8 cellular contexts compared by ENCODE assay signal in genomic region chr18:596288-596881, GRCh38. TPM values are rescaled to one million over a fixed set of nuclear protein-coding genes. Genes with fewer than 3 reads are reported as not detected.
DNase-seq lines count a peak whose midpoint lies in the region; ATAC-seq and TF ChIP-seq lines count a peak whose summit lies in the region.

No MANE protein-coding gene starts in this region.

- no peaks in the 10 kb centered on the region for H3K9me3 Mint-ChIP-seq in activated CD4-positive, alpha-beta T cell treated with anti-CD3 and anti-CD28 coated beads, Interleukin-2, amount 10 ng/mL, durations not matched to agents 24 days and 14 days
- no peaks in the 10 kb centered on the region for H3K9me3 Mint-ChIP-seq in activated CD4-positive, alpha-beta T cell treated with anti-CD3 and anti-CD28 coated beads, Interleukin-2, amount 10 ng/mL, durations not matched to agents 7 days and 5 days
- no peaks in the 10 kb centered on the region; the same call in 2 of the 3 replicates for H3K9me3 Mint-ChIP-seq in GM23338

- POLR2A ChIA-PET in activated CD4-positive, alpha-beta T cell treated with anti-CD3 and anti-CD28 coated beads, Interleukin-2, amount 10 ng/mL, durations not matched to agents 7 days and 5 days (lab: Charles Lee) = no interaction called here

- H3K9me3 ChIP-seq in adrenal gland (replicated peaks in 1 of 3) (no peaks in the 10 kb centered on the region), mesenchymal stem cell (ENCODE audit: control insufficient read depth, low read length) (no peaks in the 10 kb centered on the region), tibial artery (no peaks in the 10 kb centered on the region)

- ATAC-seq in GM23338 = peak; percentile 86

- H3K36me3 ChIP-seq in GM23338 (ENCODE audit: insufficient read depth) = no peaks in the 10 kb centered on the region
- H3K36me3 ChIP-seq in adrenal gland (replicated peaks in 1 of 2) = no peaks in the 10 kb centered on the region
- H3K36me3 ChIP-seq in mesenchymal stem cell (ENCODE audit: control insufficient read depth in 1 of 2, insufficient read depth in 2 of 2, low read depth in 1 of 2, low read length in 2 of 2) = no peaks in the 10 kb centered on the region
- H3K36me3 ChIP-seq in tibial artery = no peaks in the 10 kb centered on the region

- no peak overlapping the region for H3K27ac ChIP-seq in GM23338 (ENCODE audit: low read depth)
- no peak overlapping the region for H3K27ac ChIP-seq in adrenal gland
- H3K27ac ChIP-seq in mesenchymal stem cell (ENCODE audit: low read length, poor library complexity, severe bottlenecking) = no peak overlapping the region
- no peak overlapping the region for H3K27ac ChIP-seq in tibial artery

- peaks cover 9% of the 10 kb centered on the region for H3F3A ChIP-seq in GM23338 (replicated peaks; ENCODE audit: low read depth)

- no peak for TF ChIP-seq POLR2A in adrenal gland (IDR thresholded peaks at IDR 0.05)

- H3K9ac ChIP-seq in mesenchymal stem cell (ENCODE audit: low read length) = no peak overlapping the region

- H3K4me3 ChIP-seq in GM23338 (peak overlapping the region; percentile 37; the same call in 1 of the 2 replicates), adrenal gland (peak overlapping the region in 1 of 4 donors; percentile 30), mesenchymal stem cell (ENCODE audit: insufficient read depth in 1 of 2, low read depth in 1 of 2, low read length in 2 of 2) (no peak overlapping the region), tibial artery (peak overlapping the region in 1 of 2 donors; percentile 28)

- DNase-seq in activated CD4-positive, alpha-beta T cell treated with anti-CD3 and anti-CD28 coated beads, Interleukin-2, amount 10 ng/mL, durations not matched to agents 24 days and 14 days = peak; percentile 57
- no peak for DNase-seq in activated CD4-positive, alpha-beta T cell treated with anti-CD3 and anti-CD28 coated beads, Interleukin-2, amount 10 ng/mL, durations not matched to agents 7 days and 5 days
- DNase-seq in GM23338 (ENCODE audit: low spot score) = peak; percentile 85
- peak; percentile 85 for DNase-seq in NCI-H146 treated with DMSO at 0.1 percent for 48 hours (lab: John Stamatoyannopoulos, UW; ENCODE audit: unreplicated experiment)
- DNase-seq in adrenal gland = peak in 4 of 7 donors; percentile 8 to 40 (median 26)
- no peak for DNase-seq in mesenchymal stem cell
- DNase-seq in KG1 (lab: John Stamatoyannopoulos, UW) = no peak
- no peak for DNase-seq in tibial artery

- H3K79me2 ChIP-seq in GM23338 (replicated peaks; ENCODE audit: insufficient read depth) = no peaks in the 10 kb centered on the region

- H3K23ac ChIP-seq in mesenchymal stem cell (ENCODE audit: low read length in 2 of 2) = peak overlapping the region in 1 of 2 experiments; percentile 70

- H3K4me1 ChIP-seq in GM23338 (ENCODE audit: insufficient read depth) = peaks cover 4% of the 10 kb centered on the region; the same call in 1 of the 2 replicates
- H3K4me1 ChIP-seq in adrenal gland (replicated peaks in 1 of 2) = no peaks in the 10 kb centered on the region
- peaks cover 8% of the 10 kb centered on the region for H3K4me1 ChIP-seq in mesenchymal stem cell (ENCODE audit: control insufficient read depth, insufficient read depth, low read depth, low read length)
- peaks cover 0 to 7% (median 0%) of the 10 kb centered on the region in 4 donors for H3K4me1 ChIP-seq in tibial artery

- no peak overlapping the region for H4K91ac ChIP-seq in mesenchymal stem cell (ENCODE audit: low read length)

- H3K79me1 ChIP-seq in mesenchymal stem cell (replicated peaks; ENCODE audit: low read length, poor library complexity, severe bottlenecking) = no peaks in the 10 kb centered on the region

- no peak overlapping the region for H3K14ac ChIP-seq in mesenchymal stem cell (ENCODE audit: low read length in 2 of 2)

- no peak overlapping the region for H2BK15ac ChIP-seq in mesenchymal stem cell (ENCODE audit: low read depth, poor library complexity, severe bottlenecking)

- H2BK12ac ChIP-seq in mesenchymal stem cell (ENCODE audit: low read length in 2 of 2) = no peak overlapping the region

- no peak overlapping the region for H3K18ac ChIP-seq in mesenchymal stem cell (ENCODE audit: low read depth in 1 of 2, low read length in 2 of 2)

- CTCF ChIA-PET in activated CD4-positive, alpha-beta T cell treated with anti-CD3 and anti-CD28 coated beads, Interleukin-2, amount 10 ng/mL, durations not matched to agents 7 days and 5 days (lab: Charles Lee) = interaction anchor here (0.6 kb wide), 1 partner anchor 1987 kb away, joined by 3 read pairs; no protein-coding TSS in a partner anchor

- intact Hi-C loops in activated CD4-positive, alpha-beta T cell treated with anti-CD3 and anti-CD28 coated beads, Interleukin-2, amount 10 ng/mL, durations not matched to agents 24 days and 14 days (cut with micrococcal nuclease) = loop anchor here (2.0 kb wide), 1 partner anchor 62 kb away; no protein-coding TSS in a partner anchor
- intact Hi-C loops in adrenal gland (cut with DNase I) = no loop called here
- intact Hi-C loops in tibial artery (cut with DNase I; ENCODE audit: low total_unique reads) = no loop called here

- H3K9me2 ChIP-seq in GM23338 (ENCODE audit: insufficient read depth) = no peaks in the 10 kb centered on the region

- H4K20me1 ChIP-seq in GM23338 (replicated peaks; ENCODE audit: insufficient read depth) = no peaks in the 10 kb centered on the region

- WGBS in adrenal gland, 4 donors = 11 to 30% (median 19%) methylated on average over 8 to 22 of the region's 24 CpGs
- 36% methylated on average over 19 of the region's 24 CpGs for WGBS in mesenchymal stem cell

- H4K8ac ChIP-seq in mesenchymal stem cell (ENCODE audit: low read length) = no peak overlapping the region

- peak overlapping the region; percentile 86; the same call in 1 of the 2 replicates for H2AFZ ChIP-seq in GM23338
- no peak overlapping the region for H2AFZ ChIP-seq in mesenchymal stem cell (ENCODE audit: low read depth, low read length)

- peaks cover 8% of the 10 kb centered on the region for H3K4me1 Mint-ChIP-seq in activated CD4-positive, alpha-beta T cell treated with anti-CD3 and anti-CD28 coated beads, Interleukin-2, amount 10 ng/mL, durations not matched to agents 24 days and 14 days
- H3K4me1 Mint-ChIP-seq in activated CD4-positive, alpha-beta T cell treated with anti-CD3 and anti-CD28 coated beads, Interleukin-2, amount 10 ng/mL, durations not matched to agents 7 days and 5 days = peaks cover 13% of the 10 kb centered on the region
- peaks cover 6% of the 10 kb centered on the region; the same call in 2 of the 3 replicates for H3K4me1 Mint-ChIP-seq in GM23338

- no peak overlapping the region for H2AK5ac ChIP-seq in mesenchymal stem cell (ENCODE audit: low read length, severe bottlenecking)

- H3K27ac Mint-ChIP-seq in activated CD4-positive, alpha-beta T cell treated with anti-CD3 and anti-CD28 coated beads, Interleukin-2, amount 10 ng/mL, durations not matched to agents 24 days and 14 days = no peak overlapping the region
- no peak overlapping the region for H3K27ac Mint-ChIP-seq in activated CD4-positive, alpha-beta T cell treated with anti-CD3 and anti-CD28 coated beads, Interleukin-2, amount 10 ng/mL, durations not matched to agents 7 days and 5 days
- no peak overlapping the region for H3K27ac Mint-ChIP-seq in GM23338

- no peaks in the 10 kb centered on the region for H3K36me3 Mint-ChIP-seq in activated CD4-positive, alpha-beta T cell treated with anti-CD3 and anti-CD28 coated beads, Interleukin-2, amount 10 ng/mL, durations not matched to agents 24 days and 14 days (ENCODE audit: low read depth)
- H3K36me3 Mint-ChIP-seq in activated CD4-positive, alpha-beta T cell treated with anti-CD3 and anti-CD28 coated beads, Interleukin-2, amount 10 ng/mL, durations not matched to agents 7 days and 5 days (ENCODE audit: low read depth) = no peaks in the 10 kb centered on the region
- H3K36me3 Mint-ChIP-seq in GM23338 (ENCODE audit: low read depth) = no peaks in the 10 kb centered on the region; the same call in 2 of the 3 replicates

- no peak overlapping the region for H3K4me3 Mint-ChIP-seq in activated CD4-positive, alpha-beta T cell treated with anti-CD3 and anti-CD28 coated beads, Interleukin-2, amount 10 ng/mL, durations not matched to agents 24 days and 14 days
- H3K4me3 Mint-ChIP-seq in activated CD4-positive, alpha-beta T cell treated with anti-CD3 and anti-CD28 coated beads, Interleukin-2, amount 10 ng/mL, durations not matched to agents 7 days and 5 days = no peak overlapping the region
- peak overlapping the region; percentile 58; the same call in 2 of the 3 replicates for H3K4me3 Mint-ChIP-seq in GM23338

- TF ChIP-seq CTCF in GM23338 (conservative IDR thresholded peaks at IDR 0.05; ENCODE audit: low read depth in 2 of 2) (no peak), adrenal gland (IDR thresholded peaks at IDR 0.05) (no peak), tibial artery (IDR thresholded peaks at IDR 0.05) (no peak)

- H3K27me3 Mint-ChIP-seq in activated CD4-positive, alpha-beta T cell treated with anti-CD3 and anti-CD28 coated beads, Interleukin-2, amount 10 ng/mL, durations not matched to agents 24 days and 14 days = peaks cover 34% of the 10 kb centered on the region
- peaks cover 32% of the 10 kb centered on the region for H3K27me3 Mint-ChIP-seq in activated CD4-positive, alpha-beta T cell treated with anti-CD3 and anti-CD28 coated beads, Interleukin-2, amount 10 ng/mL, durations not matched to agents 7 days and 5 days
- H3K27me3 Mint-ChIP-seq in GM23338 (ENCODE audit: insufficient read depth, low read depth, poor library complexity) = peaks cover 5% of the 10 kb centered on the region

- no peaks in the 10 kb centered on the region for H3K27me3 ChIP-seq in GM23338 (ENCODE audit: insufficient read depth)
- peaks cover 22% of the 10 kb centered on the region for H3K27me3 ChIP-seq in adrenal gland
- peaks cover 6 to 31% of the 10 kb centered on the region in 2 experiments for H3K27me3 ChIP-seq in mesenchymal stem cell (ENCODE audit: control insufficient read depth in 1 of 2, insufficient read depth in 1 of 2, low read length in 2 of 2)
- peaks cover 0 to 24% of the 10 kb centered on the region in 2 donors for H3K27me3 ChIP-seq in tibial artery

- H2BK120ac ChIP-seq in mesenchymal stem cell (ENCODE audit: low read depth, low read length) = no peak overlapping the region

- H3K4me2 ChIP-seq in GM23338 (peak overlapping the region; percentile 68), mesenchymal stem cell (ENCODE audit: low read length, poor library complexity, severe bottlenecking) (peak overlapping the region; percentile 63)

- H2BK5ac ChIP-seq in mesenchymal stem cell (ENCODE audit: low read depth, low read length, poor library complexity, severe bottlenecking) = no peak overlapping the region

- no peak overlapping the region for H3K4ac ChIP-seq in mesenchymal stem cell (ENCODE audit: low read depth in 1 of 2, low read length in 2 of 2)

RNA-seq across cellular contexts. Expression of gene CLUL1, which starts 0.4 kb away (rescaled TPM):
- total RNA-seq in activated CD4-positive, alpha-beta T cell treated with anti-CD3 and anti-CD28 coated beads, Interleukin-2, amount 10 ng/mL, durations not matched to agents 24 days and 14 days = not detected in 2 replicates
- not detected for total RNA-seq in activated CD4-positive, alpha-beta T cell treated with anti-CD3 and anti-CD28 coated beads, Interleukin-2, amount 10 ng/mL, durations not matched to agents 7 days and 5 days
- not detected in 2 replicates for total RNA-seq in GM23338 (2014; rRNA removed; shearing (Covaris generic))
- polyA plus RNA-seq in GM23338 (2016; fragmentation: Nextera tagmentation; extraction: Ambion mirVana) = 1.5 and 2.6 TPM in 2 replicates
- total RNA-seq in adrenal gland = 10 to 100 TPM in 1 of 8 donors, 1 to 10 TPM in 2, under 1 TPM in 2, not detected in 3; 0.18 to 19.5 (median 1.7) TPM
- 1 to 10 TPM in 1 of 3 donors, under 1 TPM in 2; 0.24 to 3.8 (median 0.48) TPM for polyA plus RNA-seq in adrenal gland
- not detected for polyA plus RNA-seq in mesenchymal stem cell (2013, experiment 1 of 2)
- polyA plus RNA-seq in mesenchymal stem cell (2013, experiment 2 of 2) = not detected

RNA-seq across cellular contexts. Expression of gene CETN1, which starts 16.2 kb away (rescaled TPM):
- not detected in 2 replicates for total RNA-seq in activated CD4-positive, alpha-beta T cell treated with anti-CD3 and anti-CD28 coated beads, Interleukin-2, amount 10 ng/mL, durations not matched to agents 24 days and 14 days
- total RNA-seq in activated CD4-positive, alpha-beta T cell treated with anti-CD3 and anti-CD28 coated beads, Interleukin-2, amount 10 ng/mL, durations not matched to agents 7 days and 5 days = not detected
- total RNA-seq in GM23338 (2014; rRNA removed; shearing (Covaris generic)) = not detected in 2 replicates
- not detected in 2 replicates for polyA plus RNA-seq in GM23338 (2016; fragmentation: Nextera tagmentation; extraction: Ambion mirVana)
- total RNA-seq in adrenal gland = not detected
- not detected for polyA plus RNA-seq in adrenal gland
- not detected for polyA plus RNA-seq in mesenchymal stem cell (2013, experiment 1 of 2)
- polyA plus RNA-seq in mesenchymal stem cell (2013, experiment 2 of 2) = not detected

Comparison
In these comparisons a context has a peak if more than half of its experiments do, and no peak if none do; other contexts are left out.
1. DNase-seq: peak in activated CD4-positive, alpha-beta T cell treated with anti-CD3 and anti-CD28 coated beads, Interleukin-2, amount 10 ng/mL, durations not matched to agents 24 days and 14 days (single experiment), GM23338 (single experiment), NCI-H146 treated with DMSO at 0.1 percent for 48 hours (single experiment) and adrenal gland (4 of 7); none in activated CD4-positive, alpha-beta T cell treated with anti-CD3 and anti-CD28 coated beads, Interleukin-2, amount 10 ng/mL, durations not matched to agents 7 days and 5 days (single experiment), mesenchymal stem cell (single experiment), KG1 (single experiment) and tibial artery (0 of 2).